ENCODE assay signal across 8 cellular contexts in genomic region chr16:69443809-69444611, GRCh38. TPM values are rescaled to one million over a fixed set of nuclear protein-coding genes. Genes with fewer than 3 reads are reported as not detected.
DNase-seq lines count a peak whose midpoint lies in the region; ATAC-seq lines count a peak whose summit lies in the region.

No MANE protein-coding gene starts in this region.

- no peaks in the 10 kb centered on the region for H3K27me3 Mint-ChIP-seq in activated naive CD8-positive, alpha-beta T cell treated with anti-CD3 and anti-CD28 coated beads, Interleukin-2, amount 10 ng/mL, durations not matched to agents 7 days and 5 days
- H3K27me3 Mint-ChIP-seq in stimulated activated memory B cell treated with anti-CD40 and anti-IgM and Interleukin-4, amounts not matched to agents 10 μg/mL and 1 μg/mL and 100 μg/mL, for 72 hours, result no peaks in the 10 kb centered on the region

- intact Hi-C loops in left cardiac atrium (cut with DNase I), result no loop called here

- H3K4me1 Mint-ChIP-seq in activated naive CD8-positive, alpha-beta T cell treated with anti-CD3 and anti-CD28 coated beads, Interleukin-2, amount 10 ng/mL, durations not matched to agents 7 days and 5 days, result peaks cover 27% of the 10 kb centered on the region
- H3K4me1 Mint-ChIP-seq in stimulated activated memory B cell treated with anti-CD40 and anti-IgM and Interleukin-4, amounts not matched to agents 10 μg/mL and 1 μg/mL and 100 μg/mL, for 72 hours, result peaks cover 26% of the 10 kb centered on the region

- H3K27ac Mint-ChIP-seq in activated naive CD8-positive, alpha-beta T cell treated with anti-CD3 and anti-CD28 coated beads, Interleukin-2, amount 10 ng/mL, durations not matched to agents 7 days and 5 days, result peak overlapping the region; percentile 95
- peak overlapping the region; percentile 76 for H3K27ac Mint-ChIP-seq in stimulated activated memory B cell treated with anti-CD40 and anti-IgM and Interleukin-4, amounts not matched to agents 10 μg/mL and 1 μg/mL and 100 μg/mL, for 72 hours

- H3K36me3 Mint-ChIP-seq in activated naive CD8-positive, alpha-beta T cell treated with anti-CD3 and anti-CD28 coated beads, Interleukin-2, amount 10 ng/mL, durations not matched to agents 7 days and 5 days, result peaks cover 32% of the 10 kb centered on the region
- peaks cover 18% of the 10 kb centered on the region for H3K36me3 Mint-ChIP-seq in stimulated activated memory B cell treated with anti-CD40 and anti-IgM and Interleukin-4, amounts not matched to agents 10 μg/mL and 1 μg/mL and 100 μg/mL, for 72 hours

- no peaks in the 10 kb centered on the region for H3K9me3 Mint-ChIP-seq in activated naive CD8-positive, alpha-beta T cell treated with anti-CD3 and anti-CD28 coated beads, Interleukin-2, amount 10 ng/mL, durations not matched to agents 7 days and 5 days
- H3K9me3 Mint-ChIP-seq in stimulated activated memory B cell treated with anti-CD40 and anti-IgM and Interleukin-4, amounts not matched to agents 10 μg/mL and 1 μg/mL and 100 μg/mL, for 72 hours, result no peaks in the 10 kb centered on the region

- peak in 4 of 6 experiments; percentile 7 to 64 (median 50) for DNase-seq in stimulated activated naive CD4-positive, alpha-beta T cell (lab: John Stamatoyannopoulos, UW)
- DNase-seq in stimulated activated naive CD4-positive, alpha-beta T cell treated with Interleukin-2 at 50 U/mL for 16 hours (lab: John Stamatoyannopoulos, UW), result no peak
- DNase-seq in activated naive CD8-positive, alpha-beta T cell treated with anti-CD3 and anti-CD28 coated beads, Interleukin-2, amount 10 ng/mL, durations not matched to agents 7 days and 5 days, result peak; percentile 44
- DNase-seq in left cardiac atrium (no peak), SIG-M5 treated with dmso at 0.1 percent for 504 hours (lab: John Stamatoyannopoulos, UW; ENCODE audit: unreplicated experiment) (no peak)

- H3K4me3 Mint-ChIP-seq in activated naive CD8-positive, alpha-beta T cell treated with anti-CD3 and anti-CD28 coated beads, Interleukin-2, amount 10 ng/mL, durations not matched to agents 7 days and 5 days, result peak overlapping the region; percentile 82
- H3K4me3 Mint-ChIP-seq in stimulated activated memory B cell treated with anti-CD40 and anti-IgM and Interleukin-4, amounts not matched to agents 10 μg/mL and 1 μg/mL and 100 μg/mL, for 72 hours, result peak overlapping the region; percentile 59

- peak; percentile 66 for ATAC-seq in activated naive CD8-positive, alpha-beta T cell treated with anti-CD3 and anti-CD28 coated beads, Interleukin-2, amount 10 ng/mL, durations not matched to agents 7 days and 5 days (ENCODE audit: low read depth)
- peak; percentile 60 to 72 for ATAC-seq in left cardiac atrium
- no peak for ATAC-seq in stimulated activated memory B cell treated with anti-CD40 and anti-IgM and Interleukin-4, amounts not matched to agents 10 μg/mL and 1 μg/mL and 100 μg/mL, for 72 hours
- no peak for ATAC-seq in HG02870 (IDR thresholded peaks at IDR 0.05; ENCODE audit: unreplicated experiment)
- ATAC-seq in HG02840 (IDR thresholded peaks at IDR 0.05; ENCODE audit: low FRiP score, unreplicated experiment), result no peak

- POLR2A ChIA-PET in activated naive CD8-positive, alpha-beta T cell treated with anti-CD3 and anti-CD28 coated beads, Interleukin-2, amount 10 ng/mL, durations not matched to agents 7 days and 5 days (lab: Charles Lee), result interaction anchor here (0.6 to 1.7 kb wide), 5 partner anchors 17 to 145 kb away, joined by 3 to 4 read pairs (median 3); partner anchors contain the start of gene CYB5B

RNA-seq across cellular contexts. Expression of gene CYB5B, which starts 19.6 kb away (rescaled TPM):
- total RNA-seq in activated naive CD8-positive, alpha-beta T cell treated with anti-CD3 and anti-CD28 coated beads, Interleukin-2, amount 10 ng/mL, durations not matched to agents 7 days and 5 days, result 100 to 1,000 TPM; 125 to 131 TPM
- 10 to 100 TPM; 60.8 to 62.0 TPM for total RNA-seq in left cardiac atrium

RNA-seq across cellular contexts. Expression of gene TERF2, which starts 58.2 kb away (rescaled TPM):
- total RNA-seq in activated naive CD8-positive, alpha-beta T cell treated with anti-CD3 and anti-CD28 coated beads, Interleukin-2, amount 10 ng/mL, durations not matched to agents 7 days and 5 days, result 10 to 100 TPM; 50.8 to 52.7 TPM
- total RNA-seq in left cardiac atrium, result 10 to 100 TPM; 22.6 to 26.6 TPM

Comparison
In these comparisons a context has a peak if more than half of its experiments do, and no peak if none do; other contexts are left out.
1. DNase-seq: peak in stimulated activated naive CD4-positive, alpha-beta T cell (4 of 6) and activated naive CD8-positive, alpha-beta T cell treated with anti-CD3 and anti-CD28 coated beads, Interleukin-2, amount 10 ng/mL, durations not matched to agents 7 days and 5 days (single experiment); none in stimulated activated naive CD4-positive, alpha-beta T cell treated with Interleukin-2 at 50 U/mL for 16 hours (single experiment), left cardiac atrium (single experiment) and SIG-M5 treated with dmso at 0.1 percent for 504 hours (single experiment).
2. ATAC-seq: peak in activated naive CD8-positive, alpha-beta T cell treated with anti-CD3 and anti-CD28 coated beads, Interleukin-2, amount 10 ng/mL, durations not matched to agents 7 days and 5 days (single experiment) and left cardiac atrium (2 of 2); none in stimulated activated memory B cell treated with anti-CD40 and anti-IgM and Interleukin-4, amounts not matched to agents 10 μg/mL and 1 μg/mL and 100 μg/mL, for 72 hours (single experiment), HG02870 (single experiment) and HG02840 (single experiment).